In the genomic region with DNA sequence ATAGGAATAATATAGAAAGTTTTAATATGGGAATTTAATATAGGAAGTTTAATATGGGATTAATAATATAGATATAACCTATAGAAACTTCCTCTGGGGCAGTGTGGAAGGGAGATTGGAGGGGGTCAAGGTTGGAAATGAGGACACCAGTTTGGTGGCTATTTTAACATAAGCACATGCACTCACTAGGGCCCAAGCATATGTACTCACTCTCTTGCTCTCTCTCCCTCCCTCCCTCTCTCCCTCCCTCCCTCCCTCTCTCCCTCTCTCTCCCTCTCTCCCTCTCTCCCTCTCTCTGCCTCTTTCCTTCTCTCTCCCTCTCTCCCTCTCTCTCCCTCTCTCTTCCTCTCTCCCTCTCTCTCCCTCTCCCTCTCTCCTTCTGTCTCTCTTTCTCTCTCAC, we compare ENCODE assay signal across 29 cellular contexts.
"Had no signal": no experiment of that assay in that cellular context is flagged by ENCODE, and none has a peak within 500 bp of the region (broad histone marks: within the 10 kb centered on the region; RNA-seq: fewer than 3 reads in every experiment).

No MANE protein-coding gene starts in this region.

- H3K36me3 Mint-ChIP-seq: stimulated activated effector memory CD8-positive, alpha-beta T cell treated with anti-CD3 and anti-CD28 coated beads, Interleukin-12 subunit alpha, Interleukin-12 subunit beta, amount 100 ng/mL, for 72 hours; stimulated activated memory B cell treated with anti-CD40 and anti-IgM and Interleukin-4, amounts not matched to agents 10 μg/mL and 1 μg/mL and 100 μg/mL, for 72 hours; type B pancreatic cell had no signal

- H3K27ac Mint-ChIP-seq: stimulated activated effector memory CD8-positive, alpha-beta T cell treated with anti-CD3 and anti-CD28 coated beads, Interleukin-12 subunit alpha, Interleukin-12 subunit beta, amount 100 ng/mL, for 72 hours; stimulated activated memory B cell treated with anti-CD40 and anti-IgM and Interleukin-4, amounts not matched to agents 10 μg/mL and 1 μg/mL and 100 μg/mL, for 72 hours; stimulated activated naive B cell treated with anti-CD40 and anti-IgM and Interleukin-4, amounts not matched to agents 10 μg/mL and 1 μg/mL and 100 μg/mL, for 72 hours; stimulated activated naive CD8-positive, alpha-beta T cell treated with anti-CD3 and anti-CD28 coated beads, Interleukin-15, amount 100 ng/mL, for 72 hours; stimulated activated naive CD8-positive, alpha-beta T cell treated with anti-CD3 and anti-CD28 coated beads, Interleukin-15, Interleukin-2, amounts not matched to agents 100 ng/mL and 50 ng/mL, for 24 hours; type B pancreatic cell had no signal

- H3K4me1 Mint-ChIP-seq: stimulated activated effector memory CD8-positive, alpha-beta T cell treated with anti-CD3 and anti-CD28 coated beads, Interleukin-12 subunit alpha, Interleukin-12 subunit beta, amount 100 ng/mL, for 72 hours; stimulated activated naive CD8-positive, alpha-beta T cell treated with anti-CD3 and anti-CD28 coated beads, Interleukin-15, amount 100 ng/mL, for 72 hours had no signal

- H3K27ac ChIP-seq: stomach, suprapubic skin, testis, thoracic aorta, thyroid gland, tibial artery, tibial nerve, transverse colon, upper lobe of left lung, upper lobe of right lung, uterus, vagina had no signal

- H3K9me3 ChIP-seq: testis, thoracic aorta, thyroid gland, transverse colon, uterus, vagina had no signal

- ATAC-seq: stimulated activated effector memory CD8-positive, alpha-beta T cell treated with anti-CD3 and anti-CD28 coated beads, Interleukin-12 subunit alpha, Interleukin-12 subunit beta, amount 100 ng/mL, for 72 hours; stimulated activated memory B cell treated with anti-CD40 and anti-IgM and Interleukin-4, amounts not matched to agents 10 μg/mL and 1 μg/mL and 100 μg/mL, for 72 hours; stimulated activated naive B cell treated with anti-CD40 and anti-IgM and Interleukin-4, amounts not matched to agents 10 μg/mL and 1 μg/mL and 100 μg/mL, for 72 hours; stimulated activated naive CD8-positive, alpha-beta T cell treated with anti-CD3 and anti-CD28 coated beads, Interleukin-15, amount 100 ng/mL, for 72 hours; stimulated activated naive CD8-positive, alpha-beta T cell treated with anti-CD3 and anti-CD28 coated beads, Interleukin-15, Interleukin-2, amounts not matched to agents 100 U/mL and 50 U/mL, for 24 hours; upper lobe of right lung had no signal

- H3K36me3 ChIP-seq: stomach, suprapubic skin, thoracic aorta, thyroid gland, tibial artery, tibial nerve, upper lobe of left lung, upper lobe of right lung, uterus, vagina had no signal

- H3K27me3 ChIP-seq: stomach, testis, thyroid gland, tibial artery, tibial nerve, transverse colon, upper lobe of left lung, upper lobe of right lung, uterus, vagina had no signal

- H3K27me3 Mint-ChIP-seq: stimulated activated naive CD8-positive, alpha-beta T cell treated with anti-CD3 and anti-CD28 coated beads, Interleukin-15, amount 100 ng/mL, for 72 hours; stimulated activated naive CD8-positive, alpha-beta T cell treated with anti-CD3 and anti-CD28 coated beads, Interleukin-15, Interleukin-2, amounts not matched to agents 100 ng/mL and 50 ng/mL, for 24 hours had no signal

- H3K4me3 Mint-ChIP-seq: stimulated activated effector memory CD8-positive, alpha-beta T cell treated with anti-CD3 and anti-CD28 coated beads, Interleukin-12 subunit alpha, Interleukin-12 subunit beta, amount 100 ng/mL, for 72 hours; stimulated activated memory B cell treated with anti-CD40 and anti-IgM and Interleukin-4, amounts not matched to agents 10 μg/mL and 1 μg/mL and 100 μg/mL, for 72 hours; stimulated activated naive B cell treated with anti-CD40 and anti-IgM and Interleukin-4, amounts not matched to agents 10 μg/mL and 1 μg/mL and 100 μg/mL, for 72 hours; stimulated activated naive CD8-positive, alpha-beta T cell treated with anti-CD3 and anti-CD28 coated beads, Interleukin-15, amount 100 ng/mL, for 72 hours; stimulated activated naive CD8-positive, alpha-beta T cell treated with anti-CD3 and anti-CD28 coated beads, Interleukin-15, Interleukin-2, amounts not matched to agents 100 ng/mL and 50 ng/mL, for 24 hours; type B pancreatic cell had no signal

- H3K4me3 ChIP-seq: stomach, suprapubic skin, testis, thoracic aorta, thyroid gland, tibial artery, tibial nerve, transverse colon, upper lobe of left lung, upper lobe of right lung, uterus, vagina had no signal

- FAIRE-seq: urothelium cell line had no signal

- H3K4me1 ChIP-seq: stomach, suprapubic skin, testis, thyroid gland, tibial artery, tibial nerve, transverse colon, upper lobe of left lung, upper lobe of right lung, uterus, vagina had no signal

- DNase-seq: stimulated activated CD4-positive, alpha-beta T cell treated with anti-CD3 and anti-CD28 coated beads, Interleukin-2, amount 100 ng/mL, for 48 hours; stimulated activated CD4-positive, alpha-beta T cell treated with anti-CD3 and anti-CD28 coated beads, Interleukin-4, amount 100 ng/mL, for 1 hour; stimulated activated CD4-positive, alpha-beta T cell treated with anti-CD3 and anti-CD28 coated beads, Interleukin-4, amount 100 ng/mL, for 24 hours; stimulated activated CD4-positive, alpha-beta T cell treated with anti-CD3 and anti-CD28 coated beads, Interleukin-4, amount 100 ng/mL, for 4 hours; stimulated activated CD8-positive, alpha-beta memory T cell treated with anti-CD3 and anti-CD28 coated beads, Interleukin-4, amount 100 ng/mL, for 48 hours; stimulated activated naive B cell treated with anti-CD40 and anti-IgM and Interleukin-4, amounts not matched to agents 10 μg/mL and 1 μg/mL and 100 μg/mL, for 72 hours; stimulated activated naive CD4-positive, alpha-beta T cell; stimulated activated naive CD4-positive, alpha-beta T cell treated with Interleukin-2 at 50 U/mL for 16 hours; stimulated activated naive CD8-positive, alpha-beta T cell treated with anti-CD3 and anti-CD28 coated beads, Interleukin-15, amount 100 ng/mL, for 72 hours; stimulated activated naive CD8-positive, alpha-beta T cell treated with anti-CD3 and anti-CD28 coated beads, Interleukin-15, Interleukin-2, amounts not matched to agents 100 U/mL and 50 U/mL, for 24 hours; stomach; substantia nigra; testis; thyroid gland; tibial artery; transverse colon; trophoblast cell; upper lobe of left lung; upper lobe of right lung; uterus had no signal
